Comparison of ENCODE assay signal across 8 cellular contexts in the genomic region with DNA sequence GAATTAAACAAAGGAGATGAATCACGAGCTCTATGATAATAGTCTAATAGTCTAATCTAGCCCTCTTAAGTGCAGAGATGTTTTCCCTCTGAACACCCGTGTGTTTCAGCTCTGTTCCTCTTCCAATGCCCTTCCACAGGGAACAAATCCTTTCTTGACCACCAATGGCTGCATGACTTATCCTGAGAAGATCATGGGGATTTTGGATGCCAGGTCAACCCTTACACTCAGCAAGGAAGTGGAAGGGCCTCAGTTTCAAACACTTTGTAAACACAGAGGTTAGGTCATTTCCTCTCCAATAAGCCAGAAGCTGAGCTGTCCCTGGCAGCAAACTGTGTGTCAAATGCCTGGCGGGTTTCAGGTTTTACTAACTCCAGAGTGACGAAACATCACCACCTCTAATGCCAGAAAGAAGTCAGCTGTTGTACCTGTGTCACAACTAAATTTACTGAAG.
DNase-seq lines count a peak whose midpoint lies in the region; ATAC-seq, FAIRE-seq and TF ChIP-seq lines count a peak whose summit lies in the region.

No MANE protein-coding gene starts in this region.

- no peak for FAIRE-seq in A549 (lab: Jason Lieb, UNC)

- H3K27ac ChIP-seq in A549, result peak overlapping the region in 1 of 2 experiments; percentile 63; a peak in 4 of 6 replicates
- peak overlapping the region in 2 of 5 donors; percentile 19 to 49 for H3K27ac ChIP-seq in adrenal gland
- H3K27ac ChIP-seq in tibial artery, result peak overlapping the region; percentile 47 to 64

- H3K9me3 ChIP-seq in A549 (no peaks in the 10 kb centered on the region), adrenal gland (replicated peaks in 1 of 3) (no peaks in the 10 kb centered on the region), tibial artery (no peaks in the 10 kb centered on the region)

- intact Hi-C loops in adrenal gland (cut with DNase I), result no loop called here
- intact Hi-C loops in tibial artery (cut with DNase I; ENCODE audit: low total_unique reads), result no loop called here

- H3K4me3 ChIP-seq in A549 (no peak overlapping the region), adrenal gland (no peak overlapping the region), tibial artery (no peak overlapping the region)

- 0 out of 5 replicates have a peak, but pooled peaks of 1 of the 2 experiments have one; percentile 17 for TF ChIP-seq EP300 in A549 (IDR thresholded peaks at IDR 0.05)

- POLR2A ChIA-PET in A549 (lab: Yijun Ruan, JAX), result no interaction called here

- no peak for TF ChIP-seq RAD21 in A549 (conservative IDR thresholded peaks at IDR 0.05 in 1 of 2, IDR thresholded peaks at IDR 0.05 in 1 of 2)

- peaks cover 23% of the 10 kb centered on the region for H3K4me1 ChIP-seq in A549
- H3K4me1 ChIP-seq in adrenal gland (replicated peaks in 1 of 2), result peaks cover 16 to 31% of the 10 kb centered on the region in 2 donors
- peaks cover 0 to 54% (median 14%) of the 10 kb centered on the region in 4 donors for H3K4me1 ChIP-seq in tibial artery

- peak; percentile 15 to 58 for DNase-seq in A549 (ENCODE audit: low read depth in 1 of 2, low spot score in 1 of 2)
- peak in 6 of 7 donors; percentile 47 to 75 (median 54) for DNase-seq in adrenal gland
- peak; percentile 13 for DNase-seq in iPS-NIHi7 (ENCODE audit: extremely low spot score)
- peak; percentile 87 to 89 for DNase-seq in tibial artery
- DNase-seq in HuH-7.5 (ENCODE audit: low spot score), result no peak
- DNase-seq in NCI-H146 treated with DMSO at 0.1 percent for 48 hours (lab: John Stamatoyannopoulos, UW; ENCODE audit: unreplicated experiment), result no peak

- 20% methylated on average over 4 of the region's 4 CpGs for WGBS in A549 (ENCODE audit: missing lambda C conversion rate)
- 58 to 74% (median 61%) methylated on average over 4 of the region's 4 CpGs for WGBS in adrenal gland, 4 donors

- no peak for TF ChIP-seq CTCF in A549 (IDR thresholded peaks at IDR 0.05)
- no peak for TF ChIP-seq CTCF in adrenal gland (IDR thresholded peaks at IDR 0.05)
- TF ChIP-seq CTCF in tibial artery (IDR thresholded peaks at IDR 0.05), result no peak

- H3K36me3 ChIP-seq in adrenal gland (replicated peaks in 1 of 2) (no peaks in the 10 kb centered on the region), tibial artery (no peaks in the 10 kb centered on the region)

- TF ChIP-seq POLR2A in A549 (IDR thresholded peaks at IDR 0.05; ENCODE audit: low read length) (no peak), adrenal gland (IDR thresholded peaks at IDR 0.05) (no peak)

- H3K27me3 ChIP-seq in adrenal gland (no peaks in the 10 kb centered on the region), tibial artery (no peaks in the 10 kb centered on the region)

- CTCF ChIA-PET in A549 (lab: Yijun Ruan, JAX), result no interaction called here

- peak overlapping the region; percentile 53 for H3K4me2 ChIP-seq in A549

- ATAC-seq in A549 (peak; percentile 88 to 94), HG03103 (IDR thresholded peaks at IDR 0.05; ENCODE audit: low read depth, unreplicated experiment) (peak; percentile 69), GM19463 (IDR thresholded peaks at IDR 0.05; ENCODE audit: unreplicated experiment) (no peak)

TF ChIP-seq in A549, 52 proteins besides CTCF, POLR2A, EP300 and RAD21:
- no peak for TF ChIP-seq FOXS1 (CRISPR knock-in tag; IDR thresholded peaks at IDR 0.05)
- TF ChIP-seq HOXB5 (CRISPR knock-in tag; IDR thresholded peaks at IDR 0.05), result no peak
- no peak for TF ChIP-seq CEBPB (IDR thresholded peaks at IDR 0.05)
- no peak for TF ChIP-seq ZC3H11A (IDR thresholded peaks at IDR 0.05)

Comparison
In these comparisons a context has a peak if more than half of its experiments do, and no peak if none do; other contexts are left out.
1. DNase-seq: peak in A549 (2 of 2), adrenal gland (6 of 7), iPS-NIHi7 (single experiment) and tibial artery (2 of 2); none in HuH-7.5 (single experiment) and NCI-H146 treated with DMSO at 0.1 percent for 48 hours (single experiment).